1 cellular context compared by ENCODE assay signal in the genomic region with DNA sequence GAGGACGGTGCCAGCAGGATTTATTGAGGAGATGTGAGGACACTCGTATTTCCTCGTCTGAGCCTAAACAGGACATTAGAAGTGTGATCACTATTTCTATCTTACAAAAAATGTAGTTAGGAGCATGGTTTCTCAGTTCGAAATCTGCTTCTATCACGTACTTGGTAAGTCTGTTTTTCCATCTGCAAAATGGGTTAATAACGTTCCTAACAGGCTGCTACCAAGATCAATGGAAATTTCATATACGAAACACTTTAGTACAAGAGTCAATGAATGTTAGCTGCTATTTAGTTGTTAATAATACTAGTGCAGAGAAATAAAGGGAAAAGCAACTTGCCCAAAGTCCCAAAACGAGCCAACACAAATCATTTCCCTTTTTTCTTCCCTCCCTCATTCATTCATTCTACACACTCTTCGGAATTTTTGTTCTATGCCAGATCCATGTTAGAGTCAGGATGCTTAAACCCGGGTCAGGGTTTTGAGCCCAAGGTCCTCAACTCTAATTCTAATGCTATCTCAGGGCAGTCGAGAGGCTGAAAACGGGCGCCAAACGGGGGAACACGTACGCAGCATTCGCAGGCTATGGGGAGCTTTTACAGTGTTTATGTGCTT.
TF ChIP-seq lines count a peak whose summit lies in the region.

No MANE protein-coding gene starts in this region.

TF ChIP-seq in HCT116, 20 proteins besides CTCF, POLR2A, EP300 and RAD21 (continued from another document):
- TF ChIP-seq, protein P1, sequence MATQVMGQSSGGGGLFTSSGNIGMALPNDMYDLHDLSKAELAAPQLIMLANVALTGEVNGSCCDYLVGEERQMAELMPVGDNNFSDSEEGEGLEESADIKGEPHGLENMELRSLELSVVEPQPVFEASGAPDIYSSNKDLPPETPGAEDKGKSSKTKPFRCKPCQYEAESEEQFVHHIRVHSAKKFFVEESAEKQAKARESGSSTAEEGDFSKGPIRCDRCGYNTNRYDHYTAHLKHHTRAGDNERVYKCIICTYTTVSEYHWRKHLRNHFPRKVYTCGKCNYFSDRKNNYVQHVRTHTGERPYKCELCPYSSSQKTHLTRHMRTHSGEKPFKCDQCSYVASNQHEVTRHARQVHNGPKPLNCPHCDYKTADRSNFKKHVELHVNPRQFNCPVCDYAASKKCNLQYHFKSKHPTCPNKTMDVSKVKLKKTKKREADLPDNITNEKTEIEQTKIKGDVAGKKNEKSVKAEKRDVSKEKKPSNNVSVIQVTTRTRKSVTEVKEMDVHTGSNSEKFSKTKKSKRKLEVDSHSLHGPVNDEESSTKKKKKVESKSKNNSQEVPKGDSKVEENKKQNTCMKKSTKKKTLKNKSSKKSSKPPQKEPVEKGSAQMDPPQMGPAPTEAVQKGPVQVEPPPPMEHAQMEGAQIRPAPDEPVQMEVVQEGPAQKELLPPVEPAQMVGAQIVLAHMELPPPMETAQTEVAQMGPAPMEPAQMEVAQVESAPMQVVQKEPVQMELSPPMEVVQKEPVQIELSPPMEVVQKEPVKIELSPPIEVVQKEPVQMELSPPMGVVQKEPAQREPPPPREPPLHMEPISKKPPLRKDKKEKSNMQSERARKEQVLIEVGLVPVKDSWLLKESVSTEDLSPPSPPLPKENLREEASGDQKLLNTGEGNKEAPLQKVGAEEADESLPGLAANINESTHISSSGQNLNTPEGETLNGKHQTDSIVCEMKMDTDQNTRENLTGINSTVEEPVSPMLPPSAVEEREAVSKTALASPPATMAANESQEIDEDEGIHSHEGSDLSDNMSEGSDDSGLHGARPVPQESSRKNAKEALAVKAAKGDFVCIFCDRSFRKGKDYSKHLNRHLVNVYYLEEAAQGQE (IDR thresholded peaks at IDR 0.05; ENCODE audit: low read depth), result no peak
- TF ChIP-seq, protein P2, sequence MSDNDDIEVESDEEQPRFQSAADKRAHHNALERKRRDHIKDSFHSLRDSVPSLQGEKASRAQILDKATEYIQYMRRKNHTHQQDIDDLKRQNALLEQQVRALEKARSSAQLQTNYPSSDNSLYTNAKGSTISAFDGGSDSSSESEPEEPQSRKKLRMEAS (IDR thresholded peaks at IDR 0.05), result no peak
- TF ChIP-seq ELF1 (IDR thresholded peaks at IDR 0.05; ENCODE audit: borderline replicate concordance, low read depth) (no peak), EGR1 (IDR thresholded peaks at IDR 0.05; ENCODE audit: low read depth) (no peak; the same call in 1 of the 2 replicates), ZNF274 (IDR thresholded peaks at IDR 0.05; ENCODE audit: low read depth, low read length) (no peak)
